ENCODE assay signal across 28 cellular contexts in the genomic region with DNA sequence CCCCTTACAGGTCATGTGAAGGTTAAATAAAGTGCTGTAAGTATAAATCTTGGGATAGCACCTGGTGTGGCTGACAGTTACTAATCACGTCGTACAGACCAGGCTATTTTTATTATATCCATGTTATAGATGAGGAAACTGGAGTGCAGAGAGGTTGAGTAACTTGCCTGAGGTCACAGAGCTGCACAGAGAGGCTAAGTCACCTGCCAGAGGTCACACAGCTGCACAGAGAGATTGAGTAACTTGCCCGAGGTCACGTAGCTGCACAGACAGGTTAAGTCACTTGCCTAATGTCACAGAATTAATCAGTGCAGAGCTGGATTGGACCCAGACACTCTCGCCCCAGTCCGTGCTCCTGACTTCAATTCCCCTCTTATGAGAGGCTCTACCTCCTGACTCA.
"Had no signal": no experiment of that assay in that cellular context is flagged by ENCODE, and none has a peak within 500 bp of the region (broad histone marks: within the 10 kb centered on the region; RNA-seq: fewer than 3 reads in every experiment).

No MANE protein-coding gene starts in this region.

- H3K4me3 ChIP-seq: breast epithelium, colonic mucosa, dorsolateral prefrontal cortex, ovary, prostate gland, skin epidermis, testis, transverse colon had no signal

- ATAC-seq: effector memory CD8-positive, alpha-beta T cell; sciatic nerve; stimulated activated naive CD8-positive, alpha-beta T cell treated with anti-CD3 and anti-CD28 coated beads, Interleukin-15, Interleukin-2, amounts not matched to agents 100 U/mL and 50 U/mL, for 24 hours had no signal

- DNase-seq: activated CD4-positive, alpha-beta memory T cell treated with anti-CD3 and anti-CD28 coated beads for 36 hours; activated CD4-positive, alpha-beta T cell treated with anti-CD3 and anti-CD28 coated beads for 4 hours; activated CD8-positive, alpha-beta memory T cell treated with anti-CD3 and anti-CD28 coated beads, Interleukin-2, amount 50 U/mL, for 4 hours; activated effector memory CD4-positive, alpha-beta T cell treated with anti-CD3 and anti-CD28 coated beads, Interleukin-2, amount 50 U/mL, for 16 hours; activated naive CD4-positive, alpha-beta T cell treated with anti-CD3 and anti-CD28 coated beads, Interleukin-2, amount 10 ng/mL, durations not matched to agents 7 days and 5 days; activated T-cell treated with anti-CD3 and anti-CD28 coated beads, Interleukin-2, amount 50 U/mL, for 1 hour; amniotic stem cell; colonic mucosa; dorsolateral prefrontal cortex; effector memory CD8-positive, alpha-beta T cell; foreskin fibroblast; head of caudate nucleus; hippocampal formation; naive B cell; nephron progenitor cell; ovary; retina; stimulated activated CD4-positive, alpha-beta T cell treated with anti-CD3 and anti-CD28 coated beads, Interleukin-12 subunit alpha, Interleukin-12 subunit beta, amount 100 ng/mL, for 4 hours; stimulated activated CD4-positive, alpha-beta T cell treated with anti-CD3 and anti-CD28 coated beads, Interleukin-4, amount 100 ng/mL, for 1 hour; stimulated activated naive CD8-positive, alpha-beta T cell treated with anti-CD3 and anti-CD28 coated beads, Interleukin-15, Interleukin-2, amounts not matched to agents 100 U/mL and 50 U/mL, for 24 hours; testis; transverse colon had no signal

- H3K27ac ChIP-seq: breast epithelium, colonic mucosa, dorsolateral prefrontal cortex, ovary, prostate gland, testis, transverse colon had no signal

- H3K27me3 ChIP-seq: breast epithelium, colonic mucosa, dorsolateral prefrontal cortex, ovary, testis, transverse colon had no signal

- H3K9me3 ChIP-seq: breast epithelium, colonic mucosa, ovary, prostate gland, testis, transverse colon had no signal

- FAIRE-seq: endothelial cell of umbilical vein, urothelium cell line had no signal

- H3K36me3 ChIP-seq: breast epithelium, colonic mucosa, ovary, prostate gland, transverse colon had no signal

- H3K4me1 ChIP-seq: breast epithelium, colonic mucosa, prostate gland, testis, transverse colon had no signal
